Comparison of ENCODE assay signal across 8 cellular contexts in the genomic region with DNA sequence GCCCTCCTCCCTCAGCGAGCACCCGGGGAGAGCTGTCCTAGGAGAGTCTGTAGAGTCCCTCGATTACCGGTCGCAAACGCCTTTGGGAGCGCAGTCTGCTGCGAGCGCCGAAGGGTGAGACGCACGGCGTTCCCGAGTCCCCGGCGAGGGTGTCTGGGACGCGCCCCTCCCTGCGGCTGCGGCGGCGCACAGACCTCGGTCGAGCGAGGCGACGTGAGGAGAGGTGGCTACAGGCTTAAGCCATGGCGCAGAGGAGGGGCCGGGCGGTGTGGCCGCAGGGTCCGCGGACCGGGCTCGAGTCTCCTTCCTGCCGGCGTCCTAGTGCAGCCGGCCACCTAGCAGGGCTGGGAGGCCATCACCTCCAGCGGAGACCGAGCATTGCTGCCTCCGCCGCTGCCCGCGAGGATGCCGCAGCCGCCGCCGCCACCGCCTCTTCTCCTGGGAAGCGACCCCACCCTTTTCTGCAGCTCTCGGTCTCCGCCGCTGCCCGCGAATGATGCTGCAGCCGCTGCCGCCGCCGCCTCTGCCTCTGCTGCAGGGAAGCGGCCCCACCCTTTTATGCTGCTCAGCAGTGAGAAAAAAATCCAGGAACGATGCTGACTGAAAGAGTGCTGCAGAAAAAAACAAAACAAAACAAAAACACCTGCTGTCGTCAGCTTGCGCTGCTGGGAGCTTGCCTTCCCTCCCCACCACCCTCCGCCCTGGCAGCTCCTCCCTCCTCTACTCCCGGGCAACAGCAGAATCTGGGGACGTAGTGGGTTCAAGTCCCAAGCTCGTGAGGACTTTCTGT. TPM values are rescaled to one million over a fixed set of nuclear protein-coding genes. Genes with fewer than 3 reads are reported as not detected.
DNase-seq lines count a peak whose midpoint lies in the region; ATAC-seq, FAIRE-seq and TF ChIP-seq lines count a peak whose summit lies in the region.

A gene (minus strand): TSS at position 531 of the 790 bp plus-strand sequence. CDS start 669 bp downstream, outside the sequence.

- no peak for TF ChIP-seq CTCF in neural progenitor cell (IDR thresholded peaks at IDR 0.05)

- no peaks in the 10 kb centered on the region for H3K9me3 ChIP-seq in neural progenitor cell (ENCODE audit: low read depth)

- DNase-seq in DMS53 treated with DMSO at 0.1 percent for 48 hours (lab: John Stamatoyannopoulos, UW; ENCODE audit: unreplicated experiment), result peak; percentile 91
- DNase-seq in NCI-H1092 (lab: John Stamatoyannopoulos, UW), result peak; percentile 63
- DNase-seq in activated T-cell treated with anti-CD3 and anti-CD28 coated beads, Interleukin-2, amount 50 U/mL, for 4 hours, result no peak
- DNase-seq in frontal cortex (ENCODE audit: low spot score in 2 of 2), result peak; percentile 43 to 58
- DNase-seq in neural progenitor cell (ENCODE audit: low spot score), result peak; percentile 85
- no peak for DNase-seq in GM19240 (ENCODE audit: insufficient read length, low spot score)
- DNase-seq in effector CD8-positive, alpha-beta T cell (lab: John Stamatoyannopoulos, UW), result no peak

- peaks cover 14% of the 10 kb centered on the region for H3K4me1 ChIP-seq in neural progenitor cell

- peak within 1 kb of the TSS; percentile 80 for H3K4me3 Mint-ChIP-seq in activated T-cell treated with anti-CD3 and anti-CD28 coated beads, Interleukin-2, amount 50 U/mL, for 4 hours
- peak within 1 kb of the TSS; percentile 98 for H3K4me3 Mint-ChIP-seq in neural progenitor cell

- no peaks in the 10 kb centered on the region for H3K36me3 ChIP-seq in neural progenitor cell

- ATAC-seq in activated T-cell treated with anti-CD3 and anti-CD28 coated beads, Interleukin-2, amount 50 U/mL, for 4 hours, result peak; percentile 58 to 59
- ATAC-seq in HG02885 (IDR thresholded peaks at IDR 0.05; ENCODE audit: poor library complexity, unreplicated experiment), result no peak

- H3K27ac ChIP-seq in neural progenitor cell, result no peak within 1 kb of the TSS

- peak within 1 kb of the TSS; percentile 99 for H3K4me2 ChIP-seq in neural progenitor cell

- H3K79me2 ChIP-seq in neural progenitor cell (ENCODE audit: low read depth), result no peaks in the 10 kb centered on the region

- H3K27me3 ChIP-seq in neural progenitor cell, result peaks cover 91% of the 10 kb centered on the region

- no peaks in the 10 kb centered on the region for H3K9me3 Mint-ChIP-seq in activated T-cell treated with anti-CD3 and anti-CD28 coated beads, Interleukin-2, amount 50 U/mL, for 4 hours
- peaks cover 3% of the 10 kb centered on the region for H3K9me3 Mint-ChIP-seq in neural progenitor cell

- peaks cover 39% of the 10 kb centered on the region for H3F3A ChIP-seq in neural progenitor cell (ENCODE audit: low read depth)

- peak within 1 kb of the TSS; percentile 76 for H3K4me3 ChIP-seq in neural progenitor cell

- H3K36me3 Mint-ChIP-seq in activated T-cell treated with anti-CD3 and anti-CD28 coated beads, Interleukin-2, amount 50 U/mL, for 4 hours (ENCODE audit: insufficient read depth), result no peaks in the 10 kb centered on the region
- H3K36me3 Mint-ChIP-seq in neural progenitor cell, result peaks cover 8% of the 10 kb centered on the region

- peaks cover 70% of the 10 kb centered on the region for H3K27me3 Mint-ChIP-seq in activated T-cell treated with anti-CD3 and anti-CD28 coated beads, Interleukin-2, amount 50 U/mL, for 4 hours (ENCODE audit: low read depth)
- peaks cover 15% of the 10 kb centered on the region for H3K27me3 Mint-ChIP-seq in neural progenitor cell (ENCODE audit: insufficient read depth, low read depth)

- H2AFZ ChIP-seq in neural progenitor cell (replicated peaks), result peak within 1 kb of the TSS; percentile 95

- FAIRE-seq in frontal cortex (lab: Jason Lieb, UNC), result no peak

- H3K27ac Mint-ChIP-seq in neural progenitor cell, result peak within 1 kb of the TSS; percentile 97

- no peak within 1 kb of the TSS for H3K9ac ChIP-seq in neural progenitor cell

- H3K4me1 Mint-ChIP-seq in activated T-cell treated with anti-CD3 and anti-CD28 coated beads, Interleukin-2, amount 50 U/mL, for 4 hours (ENCODE audit: low read depth), result peaks cover 10% of the 10 kb centered on the region
- peaks cover 36% of the 10 kb centered on the region for H3K4me1 Mint-ChIP-seq in neural progenitor cell

- peaks cover 21% of the 10 kb centered on the region for H4K20me1 ChIP-seq in neural progenitor cell (ENCODE audit: low read depth)

RNA-seq across cellular contexts. Expression of the gene that starts here (rescaled TPM):
- total RNA-seq in activated T-cell treated with anti-CD3 and anti-CD28 coated beads, Interleukin-2, amount 50 U/mL, for 4 hours, result not detected
- 64.0 TPM for total RNA-seq in frontal cortex
- 9.7 and 9.9 TPM in 2 replicates for total RNA-seq in neural progenitor cell (ENCODE audit: low replicate concordance)

Comparison
In these comparisons a context has a peak if more than half of its experiments do, and no peak if none do; other contexts are left out.
1. RNA of the gene that starts here (total RNA-seq): 64.0 TPM in frontal cortex (single experiment) and 9.7 to 9.9 TPM in neural progenitor cell; not detected in activated T-cell treated with anti-CD3 and anti-CD28 coated beads, Interleukin-2, amount 50 U/mL, for 4 hours; every median in the first group is over 10 times any median in the second.
2. Peak in ATAC-seq in activated T-cell treated with anti-CD3 and anti-CD28 coated beads, Interleukin-2, amount 50 U/mL, for 4 hours; RNA of the gene not detected or under 1 TPM.
3. DNase-seq: peak in DMS53 treated with DMSO at 0.1 percent for 48 hours (single experiment), NCI-H1092 (single experiment), frontal cortex (2 of 2) and neural progenitor cell (single experiment); none in activated T-cell treated with anti-CD3 and anti-CD28 coated beads, Interleukin-2, amount 50 U/mL, for 4 hours (single experiment), GM19240 (single experiment) and effector CD8-positive, alpha-beta T cell (single experiment).